ENCODE assay signal across 8 cellular contexts in genomic region chr3:20080956-20081554, GRCh38. TPM values are rescaled to one million over a fixed set of nuclear protein-coding genes. Genes with fewer than 3 reads are reported as not detected.
DNase-seq lines count a peak whose midpoint lies in the region; ATAC-seq and TF ChIP-seq lines count a peak whose summit lies in the region.

No MANE protein-coding gene starts in this region.

- no peaks in the 10 kb centered on the region for H3K27me3 ChIP-seq in Peyer's patch

- TF ChIP-seq POLR2A in Peyer's patch (IDR thresholded peaks at IDR 0.05): no peak

- no peaks in the 10 kb centered on the region for H3K36me3 ChIP-seq in Peyer's patch

- H3K4me1 Mint-ChIP-seq in activated naive CD4-positive, alpha-beta T cell treated with anti-CD3 and anti-CD28 coated beads for 36 hours (ENCODE audit: low read depth): peaks cover 7% of the 10 kb centered on the region
- H3K4me1 Mint-ChIP-seq in activated T-helper 1 cell treated with anti-CD3 and anti-CD28 coated beads, Interleukin-12 subunit alpha, Interleukin-12 subunit beta, Interleukin-2, Interleukin-4 antibody, amounts not matched to agents 30 ng/mL and 10 ng/mL and 1 ng/mL, durations not matched to agents 14 hours and 24 hours and 36 hours (ENCODE audit: low read depth): peaks cover 33% of the 10 kb centered on the region

- no peaks in the 10 kb centered on the region for H3K9me3 Mint-ChIP-seq in activated naive CD4-positive, alpha-beta T cell treated with anti-CD3 and anti-CD28 coated beads for 36 hours
- H3K9me3 Mint-ChIP-seq in activated T-helper 1 cell treated with anti-CD3 and anti-CD28 coated beads, Interleukin-12 subunit alpha, Interleukin-12 subunit beta, Interleukin-2, Interleukin-4 antibody, amounts not matched to agents 30 ng/mL and 10 ng/mL and 1 ng/mL, durations not matched to agents 14 hours and 24 hours and 36 hours: no peaks in the 10 kb centered on the region

- no peak overlapping the region for H3K4me3 Mint-ChIP-seq in activated naive CD4-positive, alpha-beta T cell treated with anti-CD3 and anti-CD28 coated beads for 36 hours
- H3K4me3 Mint-ChIP-seq in activated T-helper 1 cell treated with anti-CD3 and anti-CD28 coated beads, Interleukin-12 subunit alpha, Interleukin-12 subunit beta, Interleukin-2, Interleukin-4 antibody, amounts not matched to agents 30 ng/mL and 10 ng/mL and 1 ng/mL, durations not matched to agents 14 hours and 24 hours and 36 hours: no peak overlapping the region

- H3K4me1 ChIP-seq in Peyer's patch: peaks cover 0 to 11% (median 0%) of the 10 kb centered on the region in 4 donors

- H3K4me3 ChIP-seq in Peyer's patch: no peak overlapping the region

- H3K27ac Mint-ChIP-seq in activated naive CD4-positive, alpha-beta T cell treated with anti-CD3 and anti-CD28 coated beads for 36 hours: no peak overlapping the region
- no peak overlapping the region for H3K27ac Mint-ChIP-seq in activated T-helper 1 cell treated with anti-CD3 and anti-CD28 coated beads, Interleukin-12 subunit alpha, Interleukin-12 subunit beta, Interleukin-2, Interleukin-4 antibody, amounts not matched to agents 30 ng/mL and 10 ng/mL and 1 ng/mL, durations not matched to agents 14 hours and 24 hours and 36 hours

- no peak overlapping the region for H3K27ac ChIP-seq in Peyer's patch

- no peak for TF ChIP-seq CTCF in Peyer's patch (IDR thresholded peaks at IDR 0.05)

- DNase-seq in activated naive CD4-positive, alpha-beta T cell treated with anti-CD3 and anti-CD28 coated beads for 36 hours: peak; percentile 35
- DNase-seq in activated naive CD4-positive, alpha-beta T cell treated with anti-CD3 and anti-CD28 coated beads, Interleukin-2, amount 50 U/mL, for 16 hours: no peak
- DNase-seq in Peyer's patch (peak; percentile 26 to 69 (median 67)), cerebellar cortex (ENCODE audit: low spot score) (peak; percentile 24), mucosa of gallbladder (ENCODE audit: low spot score) (peak; percentile 72), NCI-H128 (lab: John Stamatoyannopoulos, UW; ENCODE audit: unreplicated experiment) (no peak)
- DNase-seq in activated T-helper 1 cell treated with anti-CD3 and anti-CD28 coated beads, Interleukin-12 subunit alpha, Interleukin-12 subunit beta, Interleukin-2, Interleukin-4 antibody, amounts not matched to agents 30 ng/mL and 10 ng/mL and 1 ng/mL, durations not matched to agents 14 hours and 24 hours and 36 hours (ENCODE audit: low spot score): no peak

- no peaks in the 10 kb centered on the region for H3K27me3 Mint-ChIP-seq in activated naive CD4-positive, alpha-beta T cell treated with anti-CD3 and anti-CD28 coated beads for 36 hours (ENCODE audit: low read depth)
- no peaks in the 10 kb centered on the region for H3K27me3 Mint-ChIP-seq in activated T-helper 1 cell treated with anti-CD3 and anti-CD28 coated beads, Interleukin-12 subunit alpha, Interleukin-12 subunit beta, Interleukin-2, Interleukin-4 antibody, amounts not matched to agents 30 ng/mL and 10 ng/mL and 1 ng/mL, durations not matched to agents 14 hours and 24 hours and 36 hours (ENCODE audit: insufficient read depth)

- H3K36me3 Mint-ChIP-seq in activated naive CD4-positive, alpha-beta T cell treated with anti-CD3 and anti-CD28 coated beads for 36 hours (ENCODE audit: low read depth): peaks cover 10% of the 10 kb centered on the region
- H3K36me3 Mint-ChIP-seq in activated T-helper 1 cell treated with anti-CD3 and anti-CD28 coated beads, Interleukin-12 subunit alpha, Interleukin-12 subunit beta, Interleukin-2, Interleukin-4 antibody, amounts not matched to agents 30 ng/mL and 10 ng/mL and 1 ng/mL, durations not matched to agents 14 hours and 24 hours and 36 hours (ENCODE audit: low read depth): peaks cover 35% of the 10 kb centered on the region

- peak; percentile 97 for ATAC-seq in HG03135 (IDR thresholded peaks at IDR 0.05; ENCODE audit: unreplicated experiment)

- CTCF ChIA-PET in activated naive CD4-positive, alpha-beta T cell treated with anti-CD3 and anti-CD28 coated beads for 36 hours (lab: Charles Lee): no interaction called here

- no peaks in the 10 kb centered on the region for H3K9me3 ChIP-seq in Peyer's patch

- intact Hi-C loops in activated naive CD4-positive, alpha-beta T cell treated with anti-CD3 and anti-CD28 coated beads for 36 hours (cut with micrococcal nuclease): no loop called here
- intact Hi-C loops in activated T-helper 1 cell treated with anti-CD3 and anti-CD28 coated beads, Interleukin-12 subunit alpha, Interleukin-12 subunit beta, Interleukin-2, Interleukin-4 antibody, amounts not matched to agents 30 ng/mL and 10 ng/mL and 1 ng/mL, durations not matched to agents 14 hours and 24 hours and 36 hours (cut with micrococcal nuclease): no loop called here

RNA-seq across cellular contexts. Expression of gene KAT2B, which starts 40.8 kb away (rescaled TPM):
- 10 to 100 TPM in 1 of 2 experiments, 1 to 10 TPM in 1; 9.4 to 11.5 TPM for total RNA-seq in activated naive CD4-positive, alpha-beta T cell treated with anti-CD3 and anti-CD28 coated beads for 36 hours
- total RNA-seq in Peyer's patch (10 to 100 TPM; 28.0 to 46.2 (median 42.9) TPM), mucosa of gallbladder (16.8 TPM)
- total RNA-seq in activated T-helper 1 cell treated with anti-CD3 and anti-CD28 coated beads, Interleukin-12 subunit alpha, Interleukin-12 subunit beta, Interleukin-2, Interleukin-4 antibody, amounts not matched to agents 30 ng/mL and 10 ng/mL and 1 ng/mL, durations not matched to agents 14 hours and 24 hours and 36 hours: 25.1 and 38.5 TPM in 2 replicates

Comparison
In these comparisons a context has a peak if more than half of its experiments do, and no peak if none do; other contexts are left out.
1. DNase-seq: peak in activated naive CD4-positive, alpha-beta T cell treated with anti-CD3 and anti-CD28 coated beads for 36 hours (single experiment), Peyer's patch (3 of 3), cerebellar cortex (single experiment) and mucosa of gallbladder (single experiment); none in activated naive CD4-positive, alpha-beta T cell treated with anti-CD3 and anti-CD28 coated beads, Interleukin-2, amount 50 U/mL, for 16 hours (single experiment), activated T-helper 1 cell treated with anti-CD3 and anti-CD28 coated beads, Interleukin-12 subunit alpha, Interleukin-12 subunit beta, Interleukin-2, Interleukin-4 antibody, amounts not matched to agents 30 ng/mL and 10 ng/mL and 1 ng/mL, durations not matched to agents 14 hours and 24 hours and 36 hours (single experiment) and NCI-H128 (single experiment).